Comparison of ENCODE assay signal across 1 cellular context in genomic region chr6:90574610-90575009, GRCh38.
TF ChIP-seq lines count a peak whose summit lies in the region.

No MANE protein-coding gene starts in this region.

TF ChIP-seq in HCT116, 20 proteins besides CTCF, POLR2A, EP300 and RAD21 (continued from another document):
- TF ChIP-seq REST (IDR thresholded peaks at IDR 0.05; ENCODE audit: low read depth), result no peak
- no peak for TF ChIP-seq ZNF274 (IDR thresholded peaks at IDR 0.05; ENCODE audit: low read depth, low read length)
- no peak for TF ChIP-seq ZBTB33 (IDR thresholded peaks at IDR 0.05; ENCODE audit: extremely low read depth, insufficient replicate concordance, low read length)
- TF ChIP-seq POLR2AphosphoS5 (IDR thresholded peaks at IDR 0.05; ENCODE audit: low read depth, low read length), result no peak
- no peak for TF ChIP-seq TCF7L2 (IDR thresholded peaks at IDR 0.05; ENCODE audit: borderline replicate concordance, extremely low read depth, insufficient read depth, insufficient read length)
- no peak for TF ChIP-seq ATF3 (IDR thresholded peaks at IDR 0.05)
- no peak for TF ChIP-seq SP1 (IDR thresholded peaks at IDR 0.05; ENCODE audit: low read depth)
